Comparison of ENCODE assay signal across 1 cellular context in genomic region chr7:139340037-139340807, GRCh38.
TF ChIP-seq lines count a peak whose summit lies in the region.

No MANE protein-coding gene starts in this region.

TF ChIP-seq in HEK293, 187 proteins besides CTCF, POLR2A, EP300 and RAD21 (continued from another document and continues in another):
- TF ChIP-seq REST (tag by site-specific recombination; IDR thresholded peaks at IDR 0.05), result peak; percentile 65
- TF ChIP-seq ZNF843 (tag by site-specific recombination; IDR thresholded peaks at IDR 0.05), result peak; percentile 38; the same call in 1 of the 2 replicates
- TF ChIP-seq ZNF629 (tag by site-specific recombination; IDR thresholded peaks at IDR 0.05), result peak; percentile 99
- peak; percentile 88 for TF ChIP-seq ZNF558 (tag by site-specific recombination; IDR thresholded peaks at IDR 0.05)
- peak; percentile 92; the same call in 1 of the 2 replicates for TF ChIP-seq ZSCAN5A (tag by site-specific recombination; IDR thresholded peaks at IDR 0.05)
- no peak for TF ChIP-seq ZNF596 (tag by site-specific recombination; IDR thresholded peaks at IDR 0.05)
- no peak for TF ChIP-seq ZNF133 (tag by site-specific recombination; IDR thresholded peaks at IDR 0.05)
- TF ChIP-seq SP3 (tag by site-specific recombination; IDR thresholded peaks at IDR 0.05), result peak; percentile 80
- no peak for TF ChIP-seq ZNF114 (tag by site-specific recombination; IDR thresholded peaks at IDR 0.05)
- no peak for TF ChIP-seq ZNF488 (tag by site-specific recombination; IDR thresholded peaks at IDR 0.05)
- peak; percentile 97 for TF ChIP-seq REPIN1 (tag by site-specific recombination; IDR thresholded peaks at IDR 0.05; ENCODE audit: low read depth)
- TF ChIP-seq ZNF670 (tag by site-specific recombination; IDR thresholded peaks at IDR 0.05; ENCODE audit: low read depth), result no peak
- no peak for TF ChIP-seq ZNF585B (tag by site-specific recombination; IDR thresholded peaks at IDR 0.05)
- TF ChIP-seq KLF9 (tag by site-specific recombination; IDR thresholded peaks at IDR 0.05; ENCODE audit: low read depth), result no peak
- TF ChIP-seq ZNF501 (tag by site-specific recombination; IDR thresholded peaks at IDR 0.05), result peak; percentile 69
- TF ChIP-seq INSM2 (tag by site-specific recombination; IDR thresholded peaks at IDR 0.05), result peak; percentile 51
- TF ChIP-seq ZNF707 (tag by site-specific recombination; IDR thresholded peaks at IDR 0.05), result 0 out of 2 replicates have a peak, but pooled peaks have one; percentile 46
- TF ChIP-seq ZIC2 (tag by site-specific recombination; IDR thresholded peaks at IDR 0.05), result no peak
- TF ChIP-seq ZNF24 (tag by site-specific recombination; IDR thresholded peaks at IDR 0.05), result peak; percentile 88
- no peak for TF ChIP-seq ZBTB10 (tag by site-specific recombination; IDR thresholded peaks at IDR 0.05)
- peak; percentile 100 for TF ChIP-seq ZNF280D (tag by site-specific recombination; IDR thresholded peaks at IDR 0.05)
- TF ChIP-seq IKZF3 (tag by site-specific recombination; IDR thresholded peaks at IDR 0.05), result peak; percentile 40; the same call in 1 of the 2 replicates
- no peak for TF ChIP-seq ZNF248 (tag by site-specific recombination; IDR thresholded peaks at IDR 0.05)
- TF ChIP-seq PRDM10 (tag by site-specific recombination; IDR thresholded peaks at IDR 0.05), result no peak
- no peak for TF ChIP-seq ZNF311 (tag by site-specific recombination; IDR thresholded peaks at IDR 0.05; ENCODE audit: borderline replicate concordance)
- TF ChIP-seq ZNF214 (tag by site-specific recombination; IDR thresholded peaks at IDR 0.05; ENCODE audit: borderline replicate concordance), result no peak
- TF ChIP-seq ZNF510 (tag by site-specific recombination; IDR thresholded peaks at IDR 0.05; ENCODE audit: insufficient replicate concordance), result peak; percentile 62
- TF ChIP-seq ZNF341 (tag by site-specific recombination; IDR thresholded peaks at IDR 0.05; ENCODE audit: low read depth), result peak; percentile 66
- no peak; the same call in 1 of the 2 replicates for TF ChIP-seq MYNN (tag by site-specific recombination; IDR thresholded peaks at IDR 0.05; ENCODE audit: borderline replicate concordance)
- peak; percentile 33; the same call in 1 of the 2 replicates for TF ChIP-seq ZBTB44 (tag by site-specific recombination; IDR thresholded peaks at IDR 0.05)
- no peak for TF ChIP-seq ZNF624 (tag by site-specific recombination; IDR thresholded peaks at IDR 0.05)
- peak; percentile 61 for TF ChIP-seq YY2 (tag by site-specific recombination; IDR thresholded peaks at IDR 0.05)
- no peak for TF ChIP-seq ZNF530 (tag by site-specific recombination; IDR thresholded peaks at IDR 0.05; ENCODE audit: low read depth)
- no peak for TF ChIP-seq ZNF211 (tag by site-specific recombination; IDR thresholded peaks at IDR 0.05; ENCODE audit: low read depth)
- TF ChIP-seq ZNF146 (tag by site-specific recombination; IDR thresholded peaks at IDR 0.05), result peak; percentile 7; the same call in 1 of the 2 replicates
- TF ChIP-seq BCL6B (tag by site-specific recombination; IDR thresholded peaks at IDR 0.05), result no peak
- no peak; the same call in 1 of the 2 replicates for TF ChIP-seq ZBTB6 (tag by site-specific recombination; IDR thresholded peaks at IDR 0.05)
